8 cellular contexts compared by ENCODE assay signal in the genomic region with DNA sequence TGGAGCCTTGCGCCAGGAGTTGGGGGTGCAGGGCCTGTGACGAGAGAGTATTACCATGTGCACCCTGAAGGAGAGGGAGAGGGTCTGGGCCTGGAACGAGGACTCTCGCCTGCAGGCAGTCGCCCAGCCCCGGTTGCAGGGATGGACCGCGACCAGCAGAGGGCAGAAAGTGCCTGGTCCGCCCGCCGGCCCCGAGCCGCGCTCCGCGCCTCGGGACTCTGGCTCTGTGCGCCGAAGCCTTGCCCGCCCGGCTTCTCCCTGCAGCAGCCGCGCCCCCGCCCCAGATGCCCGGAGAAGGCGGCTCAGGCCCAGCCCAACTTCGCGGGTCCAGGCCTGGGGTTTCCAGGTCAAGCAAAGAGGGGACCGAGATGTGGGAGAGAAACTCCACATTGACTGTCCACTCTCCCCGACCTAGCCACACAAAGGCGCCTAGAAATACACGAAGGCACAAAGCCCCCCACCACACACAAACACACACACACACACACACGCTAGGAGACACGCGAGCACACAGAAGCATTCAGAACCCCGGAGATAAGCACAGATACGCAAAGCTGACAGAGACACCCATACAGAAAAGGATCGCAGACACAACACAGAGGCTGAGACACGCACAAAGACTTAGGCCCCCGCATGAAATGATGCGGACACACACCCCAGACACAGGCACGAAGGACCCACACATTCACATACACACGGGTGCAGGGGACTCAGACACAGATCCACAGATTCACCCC. TPM values are rescaled to one million over a fixed set of nuclear protein-coding genes. Genes with fewer than 3 reads are reported as not detected.
A peak's percentile ranks its signal among the peaks of the same experiment; 100 is the strongest.
DNase-seq lines count a peak whose midpoint lies in the region; ATAC-seq and TF ChIP-seq lines count a peak whose summit lies in the region.

No MANE protein-coding gene starts in this region.

- DNase-seq in A673 (ENCODE audit: low spot score) (peak; percentile 80), GM19238 (ENCODE audit: insufficient read length, low spot score) (peak; percentile 78), NCI-H2196 (lab: John Stamatoyannopoulos, UW; ENCODE audit: unreplicated experiment) (peak; percentile 84), dedifferentiated amniotic fluid mesenchymal stem cell (ENCODE audit: extremely low spot score) (peak; percentile 20), right lobe of liver (peak; percentile 73 to 81 (median 78))
- peak; percentile 51 to 65 for DNase-seq in activated CD4-positive, alpha-beta T cell treated with anti-CD3 and anti-CD28 coated beads, Interleukin-2, amount 50 U/mL, for 24 hours (ENCODE audit: low read depth in 1 of 2, low spot score in 1 of 2)
- peak; percentile 50 to 77 (median 52) for DNase-seq in stimulated activated CD4-positive, alpha-beta T cell treated with anti-CD3 and anti-CD28 coated beads, TNF-alpha, amount 100 ng/mL, for 24 hours (ENCODE audit: low read depth in 3 of 3)

- BruUV-seq in A673 (replicated peaks; lab: Mats Ljungman, UMichigan): no TSS peak

- POLR2A ChIA-PET in A673 (lab: Charles Lee; ENCODE audit: low non-redundant PET): no interaction called here

- no peak overlapping the region for H3K27ac ChIP-seq in A673 (ENCODE audit: low read depth, low read length, poor library complexity, severe bottlenecking)
- H3K27ac ChIP-seq in right lobe of liver: no peak overlapping the region

- H3K4me1 ChIP-seq in A673 (ENCODE audit: insufficient read depth, low read length, poor library complexity, severe bottlenecking): peaks cover 16% of the 10 kb centered on the region
- peaks cover 0 to 18% (median 3%) of the 10 kb centered on the region in 4 donors for H3K4me1 ChIP-seq in right lobe of liver

- peak; percentile 86 for TF ChIP-seq CTCF in A673 (conservative IDR thresholded peaks at IDR 0.05; ENCODE audit: low read depth, low read length)
- peak; percentile 70 to 91 (median 86) for TF ChIP-seq CTCF in right lobe of liver (IDR thresholded peaks at IDR 0.05)

- peaks cover 94% of the 10 kb centered on the region for H3K27me3 ChIP-seq in A673 (replicated peaks; ENCODE audit: insufficient read depth, low read depth, low read length, poor library complexity)
- H3K27me3 ChIP-seq in right lobe of liver: peaks cover 0 to 52% of the 10 kb centered on the region in 2 donors

- TF ChIP-seq POLR2A in right lobe of liver (IDR thresholded peaks at IDR 0.05): no peak

- no peaks in the 10 kb centered on the region for H3K36me3 ChIP-seq in A673 (ENCODE audit: insufficient read depth, low read length, poor library complexity, severe bottlenecking)
- no peaks in the 10 kb centered on the region for H3K36me3 ChIP-seq in right lobe of liver

- WGBS in right lobe of liver (ENCODE audit: insufficient coverage, low coverage, low lambda C conversion rate, missing lambda C conversion rate): 1% methylated on average over 11 of the region's 43 CpGs

- CTCF ChIA-PET in A673 (lab: Charles Lee): no interaction called here

- H3K9me3 ChIP-seq in A673 (ENCODE audit: low read depth, low read length, poor library complexity, severe bottlenecking) (no peaks in the 10 kb centered on the region), right lobe of liver (no peaks in the 10 kb centered on the region)

- H3K4me3 ChIP-seq in A673 (ENCODE audit: low read depth, low read length, poor library complexity, severe bottlenecking) (no peak overlapping the region), right lobe of liver (no peak overlapping the region)

- intact Hi-C loops in A673 (cut with micrococcal nuclease; ENCODE audit: unreplicated experiment): loop anchor here (1.0 to 5.0 kb wide), 2 partner anchors 81 to 170 kb away; no protein-coding TSS in a partner anchor
- intact Hi-C loops in right lobe of liver (cut with DNase I): loop anchor here in 1 of 2 donors (5.0 kb wide), 1 partner anchor 81 kb away; no protein-coding TSS in a partner anchor

- ATAC-seq in right lobe of liver (peak; percentile 88 to 93 (median 92)), GM18907 (IDR thresholded peaks at IDR 0.05; ENCODE audit: unreplicated experiment) (no peak)

RNA-seq across cellular contexts. Expression of gene LMX1B, which starts 2.0 kb away (rescaled TPM):
- not detected in 2 replicates for total RNA-seq in A673 (2021)
- not detected for total RNA-seq in right lobe of liver

Comparison
In these comparisons a context has a peak if more than half of its experiments do, and no peak if none do; other contexts are left out.
1. DNase-seq: peak in every context shown above with its lines; median percentile 84 in NCI-H2196; 80 in A673; 78 in GM19238; 78 in right lobe of liver; 58 in activated CD4-positive, alpha-beta T cell treated with anti-CD3 and anti-CD28 coated beads, Interleukin-2, amount 50 U/mL, for 24 hours; 52 in stimulated activated CD4-positive, alpha-beta T cell treated with anti-CD3 and anti-CD28 coated beads, TNF-alpha, amount 100 ng/mL, for 24 hours; 20 in dedifferentiated amniotic fluid mesenchymal stem cell.